Comparison of ENCODE assay signal across 1 cellular context in the genomic region with DNA sequence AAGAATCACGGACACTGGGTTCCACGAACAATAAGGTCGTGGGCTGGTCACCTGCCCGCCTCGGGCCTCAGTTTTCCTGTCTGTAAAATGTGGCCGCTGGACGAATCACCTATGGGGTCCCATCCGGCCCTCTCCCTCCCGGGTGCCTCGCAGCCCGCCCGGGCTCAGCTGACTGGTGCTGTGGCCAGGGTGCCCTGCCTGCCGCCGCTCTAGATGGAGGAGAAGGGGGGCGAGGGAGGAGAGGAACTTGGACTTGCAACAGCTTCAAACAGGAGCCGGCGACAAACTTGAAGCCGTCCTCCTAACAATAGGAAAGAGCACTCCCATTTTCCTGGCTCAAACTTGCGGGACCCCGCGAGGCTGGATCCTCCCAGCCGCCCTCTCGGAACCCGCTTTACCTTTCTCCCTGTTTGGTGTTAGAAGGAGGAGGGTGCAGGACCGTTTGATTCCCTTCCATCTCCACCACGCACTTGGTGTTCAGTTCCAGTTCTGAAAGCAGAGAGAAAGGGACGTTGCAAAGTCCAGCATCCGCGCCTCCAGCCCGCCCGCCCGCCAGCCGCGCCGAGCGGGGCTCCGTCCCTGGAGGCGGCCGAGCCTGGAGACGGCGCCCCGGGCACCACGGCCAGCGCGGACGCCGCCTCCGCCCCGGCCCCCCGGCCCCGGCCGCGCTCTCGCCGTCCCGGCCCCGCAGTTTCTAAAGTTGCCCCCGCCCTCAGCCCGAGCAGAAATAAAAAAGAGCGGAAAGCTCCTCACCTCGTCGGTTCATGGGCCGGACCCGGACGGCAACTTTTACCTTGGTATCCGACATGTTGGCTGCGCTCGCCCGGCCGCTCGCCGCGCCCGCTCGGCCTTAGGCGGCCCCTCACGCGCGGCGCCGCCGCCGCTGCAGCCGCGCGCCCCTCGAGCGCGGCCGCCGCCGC.
TF ChIP-seq lines count a peak whose summit lies in the region.

No MANE protein-coding gene starts in this region.

TF ChIP-seq in HepG2, 621 proteins besides CTCF, POLR2A, EP300 and RAD21 (continued from another document and continues in another):
- TF ChIP-seq THRA (CRISPR knock-in tag; IDR thresholded peaks at IDR 0.05; ENCODE audit: borderline replicate concordance) (peak; percentile 45; the same call in 1 of the 2 replicates), ZBTB37 (CRISPR knock-in tag; IDR thresholded peaks at IDR 0.05) (no peak), STAG1 (CRISPR knock-in tag; IDR thresholded peaks at IDR 0.05) (0 out of 2 replicates have a peak, but pooled peaks have one; percentile 1), ZNF891 (CRISPR knock-in tag; IDR thresholded peaks at IDR 0.05) (peak; percentile 93), AGO2 (optimal IDR thresholded peaks at IDR 0.05; ENCODE audit: low read depth, low read length) (no peak), ZNF589 (CRISPR knock-in tag; conservative IDR thresholded peaks at IDR 0.05) (no peak), ELF4 (CRISPR knock-in tag; IDR thresholded peaks at IDR 0.05; ENCODE audit: borderline replicate concordance) (no peak), REPIN1 (CRISPR knock-in tag; IDR thresholded peaks at IDR 0.05; ENCODE audit: borderline replicate concordance, low read depth) (no peak; the same call in 1 of the 2 replicates), ZFP62 (CRISPR knock-in tag; IDR thresholded peaks at IDR 0.05) (no peak), ZKSCAN5 (CRISPR knock-in tag; IDR thresholded peaks at IDR 0.05) (no peak), HIC2 (CRISPR knock-in tag; IDR thresholded peaks at IDR 0.05; ENCODE audit: low read depth) (peak; percentile 44; the same call in 1 of the 2 replicates), FOSL2 (CRISPR knock-in tag; IDR thresholded peaks at IDR 0.05) (peak; percentile 30; the same call in 1 of the 2 replicates), PITX1 (CRISPR knock-in tag; IDR thresholded peaks at IDR 0.05) (no peak), GABPA (IDR thresholded peaks at IDR 0.05; ENCODE audit: low read depth, low read length) (no peak), GABPA (CRISPR knock-in tag; IDR thresholded peaks at IDR 0.05; ENCODE audit: low read depth) (no peak), ZNF737 (CRISPR knock-in tag; IDR thresholded peaks at IDR 0.05; ENCODE audit: borderline replicate concordance) (no peak), ZNF30 (CRISPR knock-in tag; IDR thresholded peaks at IDR 0.05) (no peak), ZGPAT (CRISPR knock-in tag; IDR thresholded peaks at IDR 0.05) (peak; percentile 80), ZNF652 (CRISPR knock-in tag; IDR thresholded peaks at IDR 0.05; ENCODE audit: borderline replicate concordance, low read depth) (no peak), STAT6 (CRISPR knock-in tag; IDR thresholded peaks at IDR 0.05; ENCODE audit: borderline replicate concordance) (no peak), TFAP4 (IDR thresholded peaks at IDR 0.05; ENCODE audit: borderline replicate concordance, low read depth) (peak; percentile 94), ZNF546 (CRISPR knock-in tag; conservative IDR thresholded peaks at IDR 0.05) (no peak; the same call in 1 of the 2 replicates), SATB2 (CRISPR knock-in tag; IDR thresholded peaks at IDR 0.05) (no peak), STAT5B (CRISPR knock-in tag; IDR thresholded peaks at IDR 0.05) (no peak)
- TF ChIP-seq, protein P1, sequence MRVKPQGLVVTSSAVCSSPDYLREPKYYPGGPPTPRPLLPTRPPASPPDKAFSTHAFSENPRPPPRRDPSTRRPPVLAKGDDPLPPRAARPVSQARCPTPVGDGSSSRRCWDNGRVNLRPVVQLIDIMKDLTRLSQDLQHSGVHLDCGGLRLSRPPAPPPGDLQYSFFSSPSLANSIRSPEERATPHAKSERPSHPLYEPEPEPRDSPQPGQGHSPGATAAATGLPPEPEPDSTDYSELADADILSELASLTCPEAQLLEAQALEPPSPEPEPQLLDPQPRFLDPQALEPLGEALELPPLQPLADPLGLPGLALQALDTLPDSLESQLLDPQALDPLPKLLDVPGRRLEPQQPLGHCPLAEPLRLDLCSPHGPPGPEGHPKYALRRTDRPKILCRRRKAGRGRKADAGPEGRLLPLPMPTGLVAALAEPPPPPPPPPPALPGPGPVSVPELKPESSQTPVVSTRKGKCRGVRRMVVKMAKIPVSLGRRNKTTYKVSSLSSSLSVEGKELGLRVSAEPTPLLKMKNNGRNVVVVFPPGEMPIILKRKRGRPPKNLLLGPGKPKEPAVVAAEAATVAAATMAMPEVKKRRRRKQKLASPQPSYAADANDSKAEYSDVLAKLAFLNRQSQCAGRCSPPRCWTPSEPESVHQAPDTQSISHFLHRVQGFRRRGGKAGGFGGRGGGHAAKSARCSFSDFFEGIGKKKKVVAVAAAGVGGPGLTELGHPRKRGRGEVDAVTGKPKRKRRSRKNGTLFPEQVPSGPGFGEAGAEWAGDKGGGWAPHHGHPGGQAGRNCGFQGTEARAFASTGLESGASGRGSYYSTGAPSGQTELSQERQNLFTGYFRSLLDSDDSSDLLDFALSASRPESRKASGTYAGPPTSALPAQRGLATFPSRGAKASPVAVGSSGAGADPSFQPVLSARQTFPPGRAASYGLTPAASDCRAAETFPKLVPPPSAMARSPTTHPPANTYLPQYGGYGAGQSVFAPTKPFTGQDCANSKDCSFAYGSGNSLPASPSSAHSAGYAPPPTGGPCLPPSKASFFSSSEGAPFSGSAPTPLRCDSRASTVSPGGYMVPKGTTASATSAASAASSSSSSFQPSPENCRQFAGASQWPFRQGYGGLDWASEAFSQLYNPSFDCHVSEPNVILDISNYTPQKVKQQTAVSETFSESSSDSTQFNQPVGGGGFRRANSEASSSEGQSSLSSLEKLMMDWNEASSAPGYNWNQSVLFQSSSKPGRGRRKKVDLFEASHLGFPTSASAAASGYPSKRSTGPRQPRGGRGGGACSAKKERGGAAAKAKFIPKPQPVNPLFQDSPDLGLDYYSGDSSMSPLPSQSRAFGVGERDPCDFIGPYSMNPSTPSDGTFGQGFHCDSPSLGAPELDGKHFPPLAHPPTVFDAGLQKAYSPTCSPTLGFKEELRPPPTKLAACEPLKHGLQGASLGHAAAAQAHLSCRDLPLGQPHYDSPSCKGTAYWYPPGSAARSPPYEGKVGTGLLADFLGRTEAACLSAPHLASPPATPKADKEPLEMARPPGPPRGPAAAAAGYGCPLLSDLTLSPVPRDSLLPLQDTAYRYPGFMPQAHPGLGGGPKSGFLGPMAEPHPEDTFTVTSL (CRISPR knock-in tag; IDR thresholded peaks at IDR 0.05; ENCODE audit: borderline replicate concordance) = 0 out of 2 replicates have a peak, but pooled peaks have one; percentile 29
- TF ChIP-seq, protein P2, sequence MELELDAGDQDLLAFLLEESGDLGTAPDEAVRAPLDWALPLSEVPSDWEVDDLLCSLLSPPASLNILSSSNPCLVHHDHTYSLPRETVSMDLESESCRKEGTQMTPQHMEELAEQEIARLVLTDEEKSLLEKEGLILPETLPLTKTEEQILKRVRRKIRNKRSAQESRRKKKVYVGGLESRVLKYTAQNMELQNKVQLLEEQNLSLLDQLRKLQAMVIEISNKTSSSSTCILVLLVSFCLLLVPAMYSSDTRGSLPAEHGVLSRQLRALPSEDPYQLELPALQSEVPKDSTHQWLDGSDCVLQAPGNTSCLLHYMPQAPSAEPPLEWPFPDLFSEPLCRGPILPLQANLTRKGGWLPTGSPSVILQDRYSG (CRISPR knock-in tag; IDR thresholded peaks at IDR 0.05) = no peak
- TF ChIP-seq, protein P3, sequence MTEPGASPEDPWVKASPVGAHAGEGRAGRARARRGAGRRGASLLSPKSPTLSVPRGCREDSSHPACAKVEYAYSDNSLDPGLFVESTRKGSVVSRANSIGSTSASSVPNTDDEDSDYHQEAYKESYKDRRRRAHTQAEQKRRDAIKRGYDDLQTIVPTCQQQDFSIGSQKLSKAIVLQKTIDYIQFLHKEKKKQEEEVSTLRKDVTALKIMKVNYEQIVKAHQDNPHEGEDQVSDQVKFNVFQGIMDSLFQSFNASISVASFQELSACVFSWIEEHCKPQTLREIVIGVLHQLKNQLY (CRISPR knock-in tag; IDR thresholded peaks at IDR 0.05) = no peak
